In the genomic region with DNA sequence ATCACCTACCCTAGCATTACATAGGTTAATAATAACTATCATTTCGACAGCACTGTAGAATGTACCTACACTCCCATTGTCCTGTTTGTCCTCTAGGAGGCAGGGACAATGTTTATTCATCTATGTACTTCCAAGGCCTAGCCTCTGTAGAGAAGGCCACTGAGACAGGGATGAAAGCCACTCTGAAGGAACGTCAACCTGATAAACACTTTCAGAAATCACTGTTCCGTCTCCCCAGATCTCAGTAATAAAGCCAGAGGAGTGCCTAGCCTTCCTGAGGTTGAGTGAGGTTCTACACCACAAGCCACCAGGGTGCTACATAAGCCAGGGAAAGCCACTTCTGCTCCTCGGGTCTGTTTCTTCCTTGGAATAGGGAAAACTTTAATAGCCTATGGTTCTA, we compare ENCODE assay signal across 11 cellular contexts. TPM values are rescaled to one million over a fixed set of nuclear protein-coding genes. Genes with fewer than 3 reads are reported as not detected.
DNase-seq lines count a peak whose midpoint lies in the region; ATAC-seq, FAIRE-seq and TF ChIP-seq lines count a peak whose summit lies in the region.
"Had no signal": no experiment of that assay in that cellular context is flagged by ENCODE, and none has a peak within 500 bp of the region (broad histone marks: within the 10 kb centered on the region; RNA-seq: fewer than 3 reads in every experiment).

No MANE protein-coding gene starts in this region.

- H3K23ac ChIP-seq in mesendoderm (ENCODE audit: low read length), result no peak overlapping the region

- no peak overlapping the region for H2AFZ ChIP-seq in K562 (ENCODE audit: low read depth, low read length)

- peaks cover 0 to 16% of the 10 kb centered on the region in 2 experiments; a peak in 2 of 5 replicates for H3K4me1 ChIP-seq in K562 (replicated peaks in 1 of 2; ENCODE audit: control insufficient read depth in 2 of 2, insufficient read depth in 2 of 2, low read length in 2 of 2)
- H3K4me1 ChIP-seq in mesendoderm (ENCODE audit: control insufficient read depth, low read depth, low read length), result no peaks in the 10 kb centered on the region

- in situ Hi-C loops in K562 (cut with MboI), result no loop called here

- FAIRE-seq in K562 (lab: Jason Lieb, UNC), result no peak

- H3K79me1 ChIP-seq in mesendoderm (ENCODE audit: low read length), result no peaks in the 10 kb centered on the region

- H3K27me3 ChIP-seq in K562 (ENCODE audit: control insufficient read depth in 2 of 2, insufficient read depth in 2 of 2, low read length in 2 of 2) (peaks cover 3 to 24% of the 10 kb centered on the region in 2 experiments; a peak in 4 of 5 replicates), mesendoderm (ENCODE audit: insufficient read depth, low read length, poor library complexity) (peaks cover 5% of the 10 kb centered on the region)
- H3K27me3 ChIP-seq: tibial nerve had no signal

- 5% methylated on average over 4 of the region's 4 CpGs for WGBS in K562 (ENCODE audit: insufficient coverage, low coverage, missing lambda C conversion rate)
- no CpG with 5 or more reads among the region's 4 CpGs for WGBS in mesendoderm (ENCODE audit: extremely low coverage, insufficient coverage, low lambda C conversion rate)

- peaks cover 19 to 27% (median 20%) of the 10 kb centered on the region in 3 donors for H3K27me3 Mint-ChIP-seq in immature natural killer cell (ENCODE audit: low read depth in 3 of 3)

- intact Hi-C loops in K562 (cut with micrococcal nuclease), result no loop called here

- ATAC-seq in K562 (peak; percentile 60), GM21825 (IDR thresholded peaks at IDR 0.05; ENCODE audit: unreplicated experiment) (no peak), HG02970 (IDR thresholded peaks at IDR 0.05; ENCODE audit: low FRiP score, unreplicated experiment) (no peak)

- H3K9me3 Mint-ChIP-seq in immature natural killer cell, result peaks cover 0 to 2% (median 0%) of the 10 kb centered on the region in 6 donors

- no peak overlapping the region for H3K27ac Mint-ChIP-seq in immature natural killer cell

- H3K36me3 ChIP-seq in K562 (ENCODE audit: control insufficient read depth, insufficient read depth, low read length), result no peaks in the 10 kb centered on the region
- no peaks in the 10 kb centered on the region for H3K36me3 ChIP-seq in mesendoderm (ENCODE audit: control insufficient read depth, insufficient read depth, low read length)
- H3K36me3 ChIP-seq: tibial nerve had no signal

- DNase-seq in HT-29 (ENCODE audit: low spot score) (peak; percentile 8), K562 (ENCODE audit: extremely low read depth in 1 of 4, low spot score in 3 of 4) (peak in 1 of 4 experiments; percentile 6), mesendoderm (peak; percentile 43), immature natural killer cell (no peak), ecto neural progenitor cell (ENCODE audit: low spot score) (no peak)
- DNase-seq: activated T-cell treated with anti-CD3 and anti-CD28 coated beads for 4 hours had no signal

- H4K5ac ChIP-seq in mesendoderm (ENCODE audit: low read length), result no peak overlapping the region

- TF ChIP-seq CTCF in C4-2B (conservative IDR thresholded peaks at IDR 0.05) (peak; percentile 24), K562 (IDR thresholded peaks at IDR 0.05 in 2 of 3, conservative IDR thresholded peaks at IDR 0.05 in 1 of 3; ENCODE audit: insufficient read depth in 2 of 3, low read depth in 1 of 3, low read length in 3 of 3) (0 out of 6 replicates have a peak, but pooled peaks of 2 of the 3 experiments have one; percentile 5 to 8)

- no peaks in the 10 kb centered on the region for H3K79me2 ChIP-seq in K562 (ENCODE audit: control insufficient read depth, insufficient read depth, low read length)
- H3K79me2 ChIP-seq in mesendoderm (ENCODE audit: control insufficient read depth, insufficient read depth, low read length), result no peaks in the 10 kb centered on the region

- TF ChIP-seq POLR2A in K562 (conservative IDR thresholded peaks at IDR 0.05), result no peak

- H2AK5ac ChIP-seq in mesendoderm (ENCODE audit: low read length), result no peak overlapping the region

- H3K4me3 ChIP-seq in K562 (no peak overlapping the region), mesendoderm (ENCODE audit: low read length) (no peak overlapping the region)
- H3K4me3 ChIP-seq: skin epidermis, tibial nerve had no signal

- H3K4me2 ChIP-seq in K562 (ENCODE audit: insufficient read depth, low read length), result no peak overlapping the region
- H3K4me2 ChIP-seq in mesendoderm (ENCODE audit: low read length), result no peak overlapping the region

- no peaks in the 10 kb centered on the region for H3K36me3 Mint-ChIP-seq in immature natural killer cell

- no peak overlapping the region for H3K18ac ChIP-seq in mesendoderm (ENCODE audit: low read length)

- no peak overlapping the region for H3K56ac ChIP-seq in mesendoderm (ENCODE audit: low read length)

- H3K9me3 ChIP-seq in K562 (replicated peaks; ENCODE audit: control insufficient read depth, insufficient read depth, low read depth, low read length), result no peaks in the 10 kb centered on the region
- H3K9me3 ChIP-seq: tibial nerve had no signal

- H3K27ac ChIP-seq in C4-2B (no peak overlapping the region), K562 (ENCODE audit: extremely low read depth, low read depth, low read length) (no peak overlapping the region), mesendoderm (ENCODE audit: low read depth, low read length) (no peak overlapping the region)
- H3K27ac ChIP-seq: skin epidermis, tibial nerve had no signal

- no peaks in the 10 kb centered on the region for H3K9me1 ChIP-seq in K562 (ENCODE audit: control insufficient read depth, insufficient read depth, low read length)

- H3K9ac ChIP-seq in K562 (ENCODE audit: insufficient read depth in 1 of 2, low read depth in 2 of 2, low read length in 2 of 2), result no peak overlapping the region
- no peak overlapping the region for H3K9ac ChIP-seq in mesendoderm (ENCODE audit: low read length)

- H2BK120ac ChIP-seq in mesendoderm (ENCODE audit: low read depth, low read length), result no peak overlapping the region

- no peak overlapping the region for H2BK15ac ChIP-seq in mesendoderm (replicated peaks; ENCODE audit: low read depth)

- POLR2A ChIA-PET in K562 (lab: Yijun Ruan, JAX), result no interaction called here

- TF ChIP-seq EP300 in K562 (IDR thresholded peaks at IDR 0.05; ENCODE audit: low read length), result no peak

- CTCF ChIA-PET in K562 (lab: Yijun Ruan, JAX; ENCODE audit: low intra/inter-chr PET ratio), result interaction anchor here (1.0 kb wide), 1 partner anchor 269 kb away, joined by 3 read pairs; no protein-coding TSS in a partner anchor

- no peak overlapping the region for H2BK5ac ChIP-seq in mesendoderm (ENCODE audit: low read length)

- BruUV-seq in K562 (replicated peaks; lab: Mats Ljungman, UMichigan), result no TSS peak

- TF ChIP-seq RAD21 in K562 (CRISPR knock-in tag; conservative IDR thresholded peaks at IDR 0.05 in 1 of 2, IDR thresholded peaks at IDR 0.05 in 1 of 2), result peak in 1 of 2 experiments; percentile 32; a peak in 1 of 4 replicates

- H3K4me1 Mint-ChIP-seq in immature natural killer cell, result peaks cover 11 to 18% of the 10 kb centered on the region in 2 donors

- no peak overlapping the region for H3K4me3 Mint-ChIP-seq in immature natural killer cell

- H3K4ac ChIP-seq in mesendoderm (ENCODE audit: low read depth, low read length), result no peak overlapping the region

- no peaks in the 10 kb centered on the region for H4K20me1 ChIP-seq in K562 (replicated peaks; ENCODE audit: control insufficient read depth, insufficient read depth, low read length)

- no peak overlapping the region for H4K8ac ChIP-seq in mesendoderm (ENCODE audit: low read depth, low read length)

TF ChIP-seq in K562, 482 proteins besides CTCF, POLR2A, EP300 and RAD21 (continues in another document):
- no peak for TF ChIP-seq MLLT1 (IDR thresholded peaks at IDR 0.05)
- TF ChIP-seq ADNP (tag; IDR thresholded peaks at IDR 0.05), result no peak
- TF ChIP-seq ZKSCAN8 (CRISPR knock-in tag; IDR thresholded peaks at IDR 0.05), result no peak
- no peak for TF ChIP-seq GTF2A2 (tag; IDR thresholded peaks at IDR 0.05)
- TF ChIP-seq NFRKB (IDR thresholded peaks at IDR 0.05; ENCODE audit: low read depth), result no peak
- TF ChIP-seq RBM15 (IDR thresholded peaks at IDR 0.05; ENCODE audit: insufficient read depth, low read length), result no peak
- TF ChIP-seq HDAC1 (IDR thresholded peaks at IDR 0.05), result no peak
- no peak for TF ChIP-seq CBFA2T3 (IDR thresholded peaks at IDR 0.05)
- no peak for TF ChIP-seq XRCC3 (IDR thresholded peaks at IDR 0.05)

RNA-seq across cellular contexts. Expression of gene POPDC3, which starts 44.8 kb away (rescaled TPM):
- total RNA-seq in HT-29 (2014; rRNA removed; shearing (Covaris generic)), result not detected in 2 replicates
- 1.4 and 4.2 TPM in 2 replicates for total RNA-seq in K562 (2011; cell fraction: chromatin; rRNA removed; ENCODE audit: low replicate concordance)
- 1.7 and 2.3 TPM in 2 replicates for total RNA-seq in K562 (2011; cell fraction: nucleolus; rRNA removed)
- total RNA-seq in K562 (2011; cell fraction: nucleoplasm; rRNA removed), result 3.5 and 5.3 TPM in 2 replicates
- 5.0 and 6.4 TPM in 2 replicates for total RNA-seq in K562 (2014; rRNA removed)
- total RNA-seq in K562 (2014; rRNA removed; fragmentation: Illumina TruSeq; extraction: Trizol), result 5.6 and 5.9 TPM in 2 replicates
- total RNA-seq in K562 (2015; rRNA removed; fragmentation: Illumina TruSeq; extraction: Trizol), result 4.6 and 5.3 TPM in 2 replicates
- 4.0 and 4.8 TPM in 2 replicates for total RNA-seq in K562 (2021)
- 1.0 and 11.8 TPM in 2 replicates for polyA plus RNA-seq in K562 (2011; rRNA removed)
- polyA plus RNA-seq in K562 (2011; cell fraction: cytosol; rRNA removed), result 0.52 and 3.7 TPM in 2 replicates
- polyA plus RNA-seq in K562 (2011; cell fraction: nucleus; rRNA removed), result 0.31 and 3.0 TPM in 2 replicates
- polyA plus RNA-seq in K562 (2012), result 6.1 and 10.2 TPM in 2 replicates
- 10.2 and 11.5 TPM in 2 replicates for polyA plus RNA-seq in K562 (2014; fragmentation: Illumina TruSeq; extraction: Trizol)
- polyA plus RNA-seq in K562 (2014; fragmentation: Nextera tagmentation; extraction: Ambion mirVana), result 1 to 10 TPM; 4.0 to 5.4 TPM
- polyA plus RNA-seq in K562 (2014; rRNA removed), result 8.3 TPM in 2 replicates
- polyA minus RNA-seq in K562 (2011; rRNA and poly(A)+ RNA removed), result 0.24 and 4.8 TPM in 2 replicates
- 1.2 TPM in 1 of 2 replicates, not detected in the other for polyA minus RNA-seq in K562 (2011; cell fraction: cytosol; rRNA and poly(A)+ RNA removed)
- polyA minus RNA-seq in K562 (2011; cell fraction: nucleus; rRNA and poly(A)+ RNA removed), result 0.94 TPM in 1 of 2 replicates, not detected in the other
- polyA plus RNA-seq in mesendoderm (2013, experiment 1 of 2), result 3.3 TPM
- 3.7 TPM for polyA plus RNA-seq in mesendoderm (2013, experiment 2 of 2)
- polyA plus RNA-seq in immature natural killer cell, result not detected

Comparison
In these comparisons a context has a peak if more than half of its experiments do, and no peak if none do; other contexts are left out.
1. DNase-seq: peak in HT-29 (single experiment) and mesendoderm (single experiment); none in immature natural killer cell (0 of 3) and ecto neural progenitor cell (single experiment).